Comparison of ENCODE assay signal across 21 cellular contexts in genomic region chr21:44398499-44398898, GRCh38. TPM values are rescaled to one million over a fixed set of nuclear protein-coding genes. Genes with fewer than 3 reads are reported as not detected.
"Had no signal": no experiment of that assay in that cellular context is flagged by ENCODE, and none has a peak within 500 bp of the region (broad histone marks: within the 10 kb centered on the region; RNA-seq: fewer than 3 reads in every experiment).

No MANE protein-coding gene starts in this region.

- H3K27ac Mint-ChIP-seq: activated CD4-positive, alpha-beta T cell treated with anti-CD3 and anti-CD28 coated beads, Interleukin-2, amount 10 ng/mL, durations not matched to agents 7 days and 5 days; activated naive CD4-positive, alpha-beta T cell treated with anti-CD3 and anti-CD28 coated beads, Interleukin-2, amount 50 U/mL, for 24 hours; activated T-helper 1 cell treated with anti-CD3 and anti-CD28 coated beads, Interleukin-12 subunit alpha, Interleukin-12 subunit beta, Interleukin-2, Interleukin-4 antibody, amounts not matched to agents 30 ng/mL and 10 ng/mL and 1 ng/mL, durations not matched to agents 14 hours and 24 hours and 36 hours; dendritic cell treated with granulocyte-macrophage colony-stimulating factor and Interleukin-4, amounts not matched to agents 40 ng/mL and 50 ng/mL, for 4 days; progenitor cell of endocrine pancreas; stimulated activated naive B cell treated with anti-CD40 and anti-IgM and Interleukin-4, amounts not matched to agents 10 μg/mL and 1 μg/mL and 100 μg/mL, for 72 hours; T-cell; T-helper 2 cell treated with Interferon-gamma antibody and Interleukin-4, amounts not matched to agents 5 μg/mL and 100 μg/mL, for 36 hours had no signal

- H3K4me1 ChIP-seq: foreskin keratinocyte, lower lobe of right lung, sigmoid colon, upper lobe of left lung had no signal

- H3K4me3 Mint-ChIP-seq: activated CD4-positive, alpha-beta T cell treated with anti-CD3 and anti-CD28 coated beads, Interleukin-2, amount 10 ng/mL, durations not matched to agents 7 days and 5 days; activated naive CD4-positive, alpha-beta T cell treated with anti-CD3 and anti-CD28 coated beads, Interleukin-2, amount 50 U/mL, for 24 hours; activated T-helper 1 cell treated with anti-CD3 and anti-CD28 coated beads, Interleukin-12 subunit alpha, Interleukin-12 subunit beta, Interleukin-2, Interleukin-4 antibody, amounts not matched to agents 30 ng/mL and 10 ng/mL and 1 ng/mL, durations not matched to agents 14 hours and 24 hours and 36 hours; brain; dendritic cell treated with granulocyte-macrophage colony-stimulating factor and Interleukin-4, amounts not matched to agents 40 ng/mL and 50 ng/mL, for 4 days; naive thymus-derived CD8-positive, alpha-beta T cell; stimulated activated naive B cell treated with anti-CD40 and anti-IgM and Interleukin-4, amounts not matched to agents 10 μg/mL and 1 μg/mL and 100 μg/mL, for 72 hours; T-cell; T-helper 2 cell treated with Interferon-gamma antibody and Interleukin-4, amounts not matched to agents 5 μg/mL and 100 μg/mL, for 36 hours had no signal

- DNase-seq: activated CD4-positive, alpha-beta T cell treated with anti-CD3 and anti-CD28 coated beads, Interleukin-2, amount 10 ng/mL, durations not matched to agents 7 days and 5 days; activated CD4-positive, CD25-positive, alpha-beta regulatory T cell treated with anti-CD3 and anti-CD28 coated beads, Interleukin-2, amount 50 U/mL, for 72 hours; activated gamma-delta T cell; effector CD8-positive, alpha-beta T cell; foreskin keratinocyte; lower lobe of right lung; naive thymus-derived CD8-positive, alpha-beta T cell; retina; sigmoid colon; stimulated activated CD4-positive, alpha-beta T cell treated with anti-CD3 and anti-CD28 coated beads, Interleukin-15, amount 100 ng/mL, for 24 hours; stimulated activated naive B cell treated with anti-CD40 and anti-IgM and Interleukin-4, amounts not matched to agents 10 μg/mL and 1 μg/mL and 100 μg/mL, for 72 hours had no signal

- H3K27me3 ChIP-seq: foreskin keratinocyte, upper lobe of left lung had no signal

- ATAC-seq: foreskin keratinocyte; lower lobe of right lung; naive thymus-derived CD8-positive, alpha-beta T cell; stimulated activated naive B cell treated with anti-CD40 and anti-IgM and Interleukin-4, amounts not matched to agents 10 μg/mL and 1 μg/mL and 100 μg/mL, for 72 hours; T-cell had no signal

- H3K9me3 ChIP-seq: lower lobe of right lung, upper lobe of left lung had no signal

- H3K4me2 ChIP-seq: smooth muscle cell had no signal

- H3K9me3 Mint-ChIP-seq: activated CD4-positive, alpha-beta T cell treated with anti-CD3 and anti-CD28 coated beads, Interleukin-2, amount 10 ng/mL, durations not matched to agents 7 days and 5 days; activated naive CD4-positive, alpha-beta T cell treated with anti-CD3 and anti-CD28 coated beads, Interleukin-2, amount 50 U/mL, for 24 hours; activated T-helper 1 cell treated with anti-CD3 and anti-CD28 coated beads, Interleukin-12 subunit alpha, Interleukin-12 subunit beta, Interleukin-2, Interleukin-4 antibody, amounts not matched to agents 30 ng/mL and 10 ng/mL and 1 ng/mL, durations not matched to agents 14 hours and 24 hours and 36 hours; dendritic cell treated with granulocyte-macrophage colony-stimulating factor and Interleukin-4, amounts not matched to agents 40 ng/mL and 50 ng/mL, for 4 days; naive thymus-derived CD8-positive, alpha-beta T cell; stimulated activated naive B cell treated with anti-CD40 and anti-IgM and Interleukin-4, amounts not matched to agents 10 μg/mL and 1 μg/mL and 100 μg/mL, for 72 hours; T-cell; T-helper 2 cell treated with Interferon-gamma antibody and Interleukin-4, amounts not matched to agents 5 μg/mL and 100 μg/mL, for 36 hours had no signal

- H3K27me3 Mint-ChIP-seq: activated CD4-positive, alpha-beta T cell treated with anti-CD3 and anti-CD28 coated beads, Interleukin-2, amount 10 ng/mL, durations not matched to agents 7 days and 5 days; activated naive CD4-positive, alpha-beta T cell treated with anti-CD3 and anti-CD28 coated beads, Interleukin-2, amount 50 U/mL, for 24 hours; brain; dendritic cell treated with granulocyte-macrophage colony-stimulating factor and Interleukin-4, amounts not matched to agents 40 ng/mL and 50 ng/mL, for 4 days; naive thymus-derived CD8-positive, alpha-beta T cell; stimulated activated naive B cell treated with anti-CD40 and anti-IgM and Interleukin-4, amounts not matched to agents 10 μg/mL and 1 μg/mL and 100 μg/mL, for 72 hours; T-cell had no signal

- H3K36me3 Mint-ChIP-seq: brain; naive thymus-derived CD8-positive, alpha-beta T cell; stimulated activated naive B cell treated with anti-CD40 and anti-IgM and Interleukin-4, amounts not matched to agents 10 μg/mL and 1 μg/mL and 100 μg/mL, for 72 hours; T-cell had no signal

- H3K4me1 Mint-ChIP-seq: activated naive CD4-positive, alpha-beta T cell treated with anti-CD3 and anti-CD28 coated beads, Interleukin-2, amount 50 U/mL, for 24 hours; brain; stimulated activated naive B cell treated with anti-CD40 and anti-IgM and Interleukin-4, amounts not matched to agents 10 μg/mL and 1 μg/mL and 100 μg/mL, for 72 hours; T-cell had no signal

- H3K36me3 ChIP-seq: lower lobe of right lung, sigmoid colon had no signal

- H3K4me3 ChIP-seq: lower lobe of right lung, sigmoid colon, smooth muscle cell, upper lobe of left lung had no signal

- H3K27ac ChIP-seq: foreskin keratinocyte, lower lobe of right lung, sigmoid colon, upper lobe of left lung, VCaP had no signal

RNA-seq across cellular contexts. Expression of gene TRPM2, which starts 45.1 kb away (rescaled TPM):
- polyA plus RNA-seq: smooth muscle cell had no signal
